ENCODE assay signal across 7 cellular contexts in genomic region chr6:151126417-151126724, GRCh38.
A peak's percentile ranks its signal among the peaks of the same experiment; 100 is the strongest.
DNase-seq lines count a peak whose midpoint lies in the region; ATAC-seq, FAIRE-seq and TF ChIP-seq lines count a peak whose summit lies in the region.
"Not testable (repeated sequence)": the region's sequence is repeated elsewhere in the genome, so short reads cannot be mapped to it uniquely, and the experiment has no call there.

No MANE protein-coding gene starts in this region.

- not testable (repeated sequence) for TF ChIP-seq CTCF in Calu3 (IDR thresholded peaks at IDR 0.05; ENCODE audit: unreplicated experiment); PC-9 (conservative IDR thresholded peaks at IDR 0.05); hepatocyte (IDR thresholded peaks at IDR 0.05; ENCODE audit: poor library complexity); HepG2 (CRISPR knock-in tag; IDR thresholded peaks at IDR 0.05); mesothelial cell of epicardium (IDR thresholded peaks at IDR 0.05; ENCODE audit: unreplicated experiment); smooth muscle cell (IDR thresholded peaks at IDR 0.05; ENCODE audit: borderline replicate concordance, insufficient read depth, poor library complexity, severe bottlenecking)

- not testable (repeated sequence) for FAIRE-seq in HepG2 (lab: Jason Lieb, UNC)

- H3K4me2 ChIP-seq in PC-9: peak overlapping the region; percentile 67
- not testable (repeated sequence) for H3K4me2 ChIP-seq in hepatocyte, smooth muscle cell
- H3K4me2 ChIP-seq in HepG2 (ENCODE audit: low read depth, low read length): peak overlapping the region; percentile 60

- not testable (repeated sequence) for H3K4me3 Mint-ChIP-seq in Calu3 (ENCODE audit: low read depth, unreplicated experiment); activated T-helper 17 cell treated with anti-CD3 and anti-CD28 coated beads, Interleukin-2, amount 50 U/mL, for 72 hours; mesothelial cell of epicardium

- TF ChIP-seq POLR2A in HepG2 (IDR thresholded peaks at IDR 0.05; ENCODE audit: insufficient read depth in 1 of 2, low read depth in 2 of 2, low read length in 2 of 2): not testable (repeated sequence)

- in situ Hi-C loops in HepG2 (cut with HindIII; ENCODE audit: extremely low pct_ligation_motif_present, low pct_unique_long_range_greater_than_20kb): not testable (repeated sequence)

- H2AFZ ChIP-seq in PC-9; hepatocyte; HepG2 (ENCODE audit: low read length); smooth muscle cell (ENCODE audit: low read depth): not testable (repeated sequence)

- H3K27me3 ChIP-seq in PC-9 (ENCODE audit: insufficient read depth, low read depth); hepatocyte; HepG2 (ENCODE audit: control insufficient read depth in 1 of 2, insufficient read depth in 2 of 2, low read length in 2 of 2); smooth muscle cell (ENCODE audit: low read depth): not testable (repeated sequence)

- H3K27ac Mint-ChIP-seq in Calu3 (ENCODE audit: unreplicated experiment) (peak overlapping the region; percentile 53), mesothelial cell of epicardium (peak overlapping the region; percentile 97)
- peak overlapping the region; percentile 43 for H3K27ac Mint-ChIP-seq in activated T-helper 17 cell treated with anti-CD3 and anti-CD28 coated beads, Interleukin-2, amount 50 U/mL, for 72 hours

- not testable (repeated sequence) for H3K36me3 Mint-ChIP-seq in Calu3 (ENCODE audit: insufficient read depth, unreplicated experiment); activated T-helper 17 cell treated with anti-CD3 and anti-CD28 coated beads, Interleukin-2, amount 50 U/mL, for 72 hours (ENCODE audit: low read depth); mesothelial cell of epicardium

- H3K4me3 ChIP-seq in PC-9; hepatocyte; HepG2 (replicated peaks in 1 of 3; ENCODE audit: insufficient read depth in 1 of 3, low read depth in 2 of 3, low read length in 3 of 3); smooth muscle cell: not testable (repeated sequence)

- 87% methylated on average over 4 of the region's 4 CpGs for WGBS in hepatocyte (ENCODE audit: low lambda C conversion rate, missing lambda C conversion rate)
- 10% methylated on average over 4 of the region's 4 CpGs for WGBS in HepG2 (ENCODE audit: low lambda C conversion rate)
- 92% methylated on average over 4 of the region's 4 CpGs for WGBS in smooth muscle cell (ENCODE audit: low lambda C conversion rate)

- H3K79me2 ChIP-seq in PC-9 (ENCODE audit: low read depth); hepatocyte; HepG2 (ENCODE audit: insufficient read depth, low read length); smooth muscle cell (ENCODE audit: low read depth): not testable (repeated sequence)

- ATAC-seq in activated T-helper 17 cell treated with anti-CD3 and anti-CD28 coated beads, Interleukin-2, amount 50 U/mL, for 72 hours (replicated peaks): not testable (repeated sequence)
- ATAC-seq in HepG2: peak; percentile 84

- POLR2A ChIA-PET in PC-9 (lab: Charles Lee; ENCODE audit: unreplicated experiment): not testable (repeated sequence)
- POLR2A ChIA-PET in HepG2 (lab: Yijun Ruan, JAX): interaction anchor here (0.8 to 0.9 kb wide), 2 partner anchors 31 to 57 kb away, joined by 3 read pairs; no protein-coding TSS in a partner anchor

- not testable (repeated sequence) for DNase-seq in Calu3; PC-9; hepatocyte (ENCODE audit: low spot score); HepG2 (ENCODE audit: low spot score); mesothelial cell of epicardium (ENCODE audit: low spot score in 2 of 2, unreplicated experiment in 2 of 2); smooth muscle cell (lab: John Stamatoyannopoulos, UW; ENCODE audit: unreplicated experiment)

- not testable (repeated sequence) for H3K36me3 ChIP-seq in PC-9 (ENCODE audit: low read depth); hepatocyte (replicated peaks; ENCODE audit: insufficient read depth, low read depth); HepG2 (replicated peaks in 1 of 2; ENCODE audit: control insufficient read depth in 1 of 2, insufficient read depth in 2 of 2, low read length in 2 of 2); smooth muscle cell (ENCODE audit: low read depth)

- intact Hi-C loops in Calu3 (cut with micrococcal nuclease; ENCODE audit: unreplicated experiment); PC-9 (cut with micrococcal nuclease; ENCODE audit: unreplicated experiment): not testable (repeated sequence)
- intact Hi-C loops in HepG2 (cut with micrococcal nuclease; ENCODE audit: unreplicated experiment): loop anchor here (10.0 kb wide), 2 partner anchors 62 to 198 kb away; no protein-coding TSS in a partner anchor

- TF ChIP-seq RAD21 in HepG2 (CRISPR knock-in tag; IDR thresholded peaks at IDR 0.05): not testable (repeated sequence)

- peaks cover 30% of the 10 kb centered on the region for H3K4me1 ChIP-seq in PC-9 (replicated peaks; ENCODE audit: insufficient read depth)
- peaks cover 11% of the 10 kb centered on the region for H3K4me1 ChIP-seq in hepatocyte (ENCODE audit: insufficient read depth)
- peaks cover 41% of the 10 kb centered on the region for H3K4me1 ChIP-seq in HepG2 (ENCODE audit: insufficient read depth, low read length)
- not testable (repeated sequence) for H3K4me1 ChIP-seq in smooth muscle cell (ENCODE audit: low read depth)

- BruUV-seq in Calu3 (replicated peaks; lab: Mats Ljungman, UMichigan); PC-9 (replicated peaks; lab: Mats Ljungman, UMichigan); HepG2 (replicated peaks; lab: Mats Ljungman, UMichigan): not testable (repeated sequence)

- not testable (repeated sequence) for H4K20me1 ChIP-seq in PC-9 (ENCODE audit: insufficient read depth); hepatocyte (ENCODE audit: insufficient read depth, poor library complexity, severe bottlenecking); HepG2 (ENCODE audit: insufficient read depth, low read length); smooth muscle cell (ENCODE audit: low read depth)

- H3K27ac ChIP-seq in PC-9 (peak overlapping the region; percentile 81), hepatocyte (peak overlapping the region; percentile 84), HepG2 (ENCODE audit: extremely low read length, insufficient read depth, low read length) (peak overlapping the region; percentile 48), smooth muscle cell (ENCODE audit: low read depth) (peak overlapping the region; percentile 36)

- H3K4me1 Mint-ChIP-seq in Calu3 (ENCODE audit: low read depth, unreplicated experiment) (peaks cover 26% of the 10 kb centered on the region), mesothelial cell of epicardium (peaks cover 18% of the 10 kb centered on the region)
- not testable (repeated sequence) for H3K4me1 Mint-ChIP-seq in activated T-helper 17 cell treated with anti-CD3 and anti-CD28 coated beads, Interleukin-2, amount 50 U/mL, for 72 hours

- not testable (repeated sequence) for H3K9me3 ChIP-seq in PC-9 (ENCODE audit: insufficient read depth, low read depth); hepatocyte (ENCODE audit: low read depth); HepG2 (ENCODE audit: low read length); smooth muscle cell (replicated peaks; ENCODE audit: low read depth)

- not testable (repeated sequence) for H3K9me3 Mint-ChIP-seq in Calu3 (ENCODE audit: low read depth, unreplicated experiment); activated T-helper 17 cell treated with anti-CD3 and anti-CD28 coated beads, Interleukin-2, amount 50 U/mL, for 72 hours; mesothelial cell of epicardium

- CTCF ChIA-PET in Calu3 (lab: Charles Lee); PC-9 (lab: Charles Lee); HepG2 (lab: Yijun Ruan, JAX; ENCODE audit: low intra/inter-chr PET ratio, low total read pairs): not testable (repeated sequence)

- not testable (repeated sequence) for TF ChIP-seq EP300 in HepG2 (IDR thresholded peaks at IDR 0.05; ENCODE audit: low read depth in 2 of 2, low read length in 2 of 2); HepG2 (CRISPR knock-in tag; IDR thresholded peaks at IDR 0.05; ENCODE audit: borderline replicate concordance)

- H3F3A ChIP-seq in PC-9 (ENCODE audit: insufficient read depth, low read depth): peaks cover 20% of the 10 kb centered on the region
- H3F3A ChIP-seq in smooth muscle cell (ENCODE audit: low read depth): not testable (repeated sequence)

- not testable (repeated sequence) for H3K9me2 ChIP-seq in PC-9 (ENCODE audit: insufficient read depth); hepatocyte (replicated peaks; ENCODE audit: insufficient read depth)

- H3K27me3 Mint-ChIP-seq in Calu3 (ENCODE audit: unreplicated experiment); activated T-helper 17 cell treated with anti-CD3 and anti-CD28 coated beads, Interleukin-2, amount 50 U/mL, for 72 hours; mesothelial cell of epicardium (ENCODE audit: low read depth): not testable (repeated sequence)

- H3K9ac ChIP-seq in HepG2 (ENCODE audit: insufficient read depth, low read depth, low read length); smooth muscle cell (ENCODE audit: low read depth): not testable (repeated sequence)

Comparison
In these comparisons a context has a peak if more than half of its experiments do, and no peak if none do; other contexts are left out.
1. H3K27ac Mint-ChIP-seq: peak in every context shown above with its lines; median percentile 97 in mesothelial cell of epicardium; 53 in Calu3; 43 in activated T-helper 17 cell treated with anti-CD3 and anti-CD28 coated beads, Interleukin-2, amount 50 U/mL, for 72 hours.